ENCODE assay signal across 1 cellular context in genomic region chr6:81906041-81906440, GRCh38.
TF ChIP-seq lines count a peak whose summit lies in the region.

No MANE protein-coding gene starts in this region.

TF ChIP-seq in liver, 16 proteins besides CTCF, POLR2A, EP300 and RAD21 (continued from another document):
- TF ChIP-seq ZBTB33 (IDR thresholded peaks at IDR 0.05), result no peak
- no peak for TF ChIP-seq SP1 (IDR thresholded peaks at IDR 0.05)
